ENCODE assay signal across 27 cellular contexts in genomic region chr17:55969577-55969976, GRCh38.
DNase-seq lines count a peak whose midpoint lies in the region; FAIRE-seq and TF ChIP-seq lines count a peak whose summit lies in the region.
"Had no signal": no experiment of that assay in that cellular context is flagged by ENCODE, and none has a peak within 500 bp of the region (broad histone marks: within the 10 kb centered on the region; RNA-seq: fewer than 3 reads in every experiment).

No MANE protein-coding gene starts in this region.

- H2BK15ac ChIP-seq in H1 (ENCODE audit: low read length): no peak overlapping the region

- H3K27ac Mint-ChIP-seq in nephron: peak overlapping the region; percentile 0 to 54 (median 51)
- H3K27ac Mint-ChIP-seq: CD14-positive monocyte, T-cell had no signal

- no peak for TF ChIP-seq RAD21 in H1 (IDR thresholded peaks at IDR 0.05 in 1 of 2, conservative IDR thresholded peaks at IDR 0.05 in 1 of 2; ENCODE audit: low read depth in 2 of 2, low read length in 2 of 2)

- H3K4me1 Mint-ChIP-seq in nephron: peaks cover 16% of the 10 kb centered on the region
- H3K4me1 Mint-ChIP-seq: CD14-positive monocyte, T-cell had no signal

- no peak overlapping the region for H2BK12ac ChIP-seq in H1 (ENCODE audit: low read depth, low read length)

- H3K27ac ChIP-seq in H1 (ENCODE audit: low read depth, low read length): no peak overlapping the region
- H3K27ac ChIP-seq: PC-9 had no signal

- FAIRE-seq in HTR-8/SVneo (lab: Jason Lieb, UNC): peak; percentile 9
- FAIRE-seq in H1 (lab: Jason Lieb, UNC): no peak
- FAIRE-seq: GM12891, K562 had no signal

- H3K9me3 Mint-ChIP-seq in nephron: no peaks in the 10 kb centered on the region
- H3K9me3 Mint-ChIP-seq: T-cell had no signal

- no peak overlapping the region for H4K5ac ChIP-seq in H1 (ENCODE audit: insufficient read length, low read depth, low read length)

- no peaks in the 10 kb centered on the region for H3K79me2 ChIP-seq in H1 (ENCODE audit: control insufficient read depth in 1 of 2, insufficient read depth in 2 of 2, low read length in 2 of 2)

- POLR2A ChIA-PET in H1 (lab: Charles Lee; ENCODE audit: partially characterized antibody): no interaction called here

- no peaks in the 10 kb centered on the region for H3K36me3 Mint-ChIP-seq in nephron (ENCODE audit: low read depth)
- H3K36me3 Mint-ChIP-seq: CD14-positive monocyte, T-cell had no signal

- no peak overlapping the region for H2BK120ac ChIP-seq in H1 (replicated peaks; ENCODE audit: low read depth, low read length)

- no peak overlapping the region for H2BK5ac ChIP-seq in H1 (ENCODE audit: low read depth, low read length)

- no peaks in the 10 kb centered on the region; a peak in 1 of 8 replicates for H3K36me3 ChIP-seq in H1 (ENCODE audit: control insufficient read depth in 2 of 4, insufficient read depth in 4 of 4, low read length in 3 of 4)
- H3K36me3 ChIP-seq: BE2C had no signal

- no peak for DNase-seq in HTR-8/SVneo (ENCODE audit: insufficient read length, low spot score)
- peak; percentile 2 for DNase-seq in OCI-M1 (lab: John Stamatoyannopoulos, UW)
- DNase-seq in H1 (ENCODE audit: low read depth in 1 of 2, low spot score in 2 of 2): no peak
- no peak for DNase-seq in activated T-cell treated with anti-CD3 and anti-CD28 coated beads for 4 hours
- no peak for DNase-seq in GF-D8 (lab: John Stamatoyannopoulos, UW)
- DNase-seq in DMS79 (lab: John Stamatoyannopoulos, UW): no peak
- DNase-seq: BE2C; Calu3; DMS53; GDM1; H7; Kasumi-1; MV-4-11; NCI-H1105; NCI-H1436 treated with DMSO at 0.1 percent for 48 hours; NCI-H187 treated with DMSO at 0.1 percent for 48 hours; NCI-H446; NCI-H524 treated with DMSO at 0.1 percent for 48 hours; NCI-H82; NK-92 treated with Interleukin-12 subunit alpha and Interleukin-12 subunit beta, amount 100 ng/mL, for 24 hours; PC-9; SHP77; T-cell had no signal

- H3K23me2 ChIP-seq in H1 (ENCODE audit: low read depth, low read length): peaks cover 3% of the 10 kb centered on the region; the same call in 1 of the 2 replicates

- no peak overlapping the region for H2AK5ac ChIP-seq in H1 (ENCODE audit: low read depth, low read length)

- TF ChIP-seq POLR2A in H1 (IDR thresholded peaks at IDR 0.05; ENCODE audit: control extremely low read depth in 1 of 2, low read depth in 2 of 2, low read length in 2 of 2): no peak

- no peak overlapping the region for H3K14ac ChIP-seq in H1 (ENCODE audit: insufficient read length)

- H2AFZ ChIP-seq in H1 (ENCODE audit: low read length): no peak overlapping the region
- H2AFZ ChIP-seq: PC-9 had no signal

- peak overlapping the region in 1 of 2 experiments; percentile 31; a peak in 1 of 4 replicates for H3K4me2 ChIP-seq in H1 (ENCODE audit: insufficient read depth in 1 of 2, low read depth in 2 of 2, low read length in 2 of 2)
- H3K4me2 ChIP-seq: PC-9 had no signal

- no peak overlapping the region for H3K4me3 Mint-ChIP-seq in nephron
- H3K4me3 Mint-ChIP-seq: CD14-positive monocyte, T-cell had no signal

- H3K4ac ChIP-seq in H1 (replicated peaks; ENCODE audit: insufficient read length, low read depth, low read length): no peak overlapping the region

- H3K27me3 ChIP-seq in H1 (replicated peaks in 1 of 4; ENCODE audit: control insufficient read depth in 3 of 4, extremely low read depth in 1 of 4, insufficient read depth in 3 of 4, low read length in 3 of 4): no peaks in the 10 kb centered on the region; a peak in 1 of 7 replicates

- H3K23ac ChIP-seq in H1 (ENCODE audit: insufficient read length): no peak overlapping the region

- 81% methylated on average over 1 of the region's 1 CpG; no CpG with 5 or more reads in 1 of the 2 experiments for WGBS in H1 (ENCODE audit: extremely low coverage in 1 of 2, insufficient coverage in 1 of 2, insufficient read length in 1 of 2, insufficient replicate concordance in 2 of 2, low coverage in 1 of 2, low lambda C conversion rate in 2 of 2, missing lambda C conversion rate in 1 of 2), 2 experiments

- H3K27me3 Mint-ChIP-seq in nephron (ENCODE audit: low read depth): no peaks in the 10 kb centered on the region
- H3K27me3 Mint-ChIP-seq: T-cell had no signal

- H4K20me1 ChIP-seq in H1 (replicated peaks in 1 of 2; ENCODE audit: control insufficient read depth in 1 of 2, insufficient read depth in 2 of 2, low read length in 2 of 2): no peaks in the 10 kb centered on the region

- no peak overlapping the region for H4K8ac ChIP-seq in H1 (ENCODE audit: extremely low read depth, insufficient read depth, low read length)

- peak overlapping the region; percentile 17 for H2BK20ac ChIP-seq in H1 (ENCODE audit: low read length)

- H3K9ac ChIP-seq in H1 (replicated peaks in 1 of 4; ENCODE audit: extremely low read depth in 1 of 4, low read depth in 3 of 4, low read length in 3 of 4): no peak overlapping the region

- H3K4me3 ChIP-seq in H1 (ENCODE audit: extremely low read depth in 1 of 4, insufficient read depth in 2 of 4, low read depth in 3 of 4, low read length in 4 of 4): no peak overlapping the region
- H3K4me3 ChIP-seq: K562, PC-9 had no signal

- no peaks in the 10 kb centered on the region for H3K79me1 ChIP-seq in H1 (ENCODE audit: low read depth, low read length)

- H3K4me1 ChIP-seq in H1 (replicated peaks in 1 of 4; ENCODE audit: control insufficient read depth in 3 of 4, insufficient read depth in 4 of 4, low read length in 3 of 4): peaks cover 0 to 9% (median 1%) of the 10 kb centered on the region in 4 experiments; a peak in 2 of 7 replicates
- H3K4me1 ChIP-seq: BE2C had no signal

- CTCF ChIA-PET in H1 (lab: Charles Lee; ENCODE audit: partially characterized antibody): no interaction called here

- no peak overlapping the region for H4K91ac ChIP-seq in H1 (replicated peaks; ENCODE audit: insufficient read length, low read length)

- H3K9me3 ChIP-seq in H1 (ENCODE audit: insufficient read depth in 2 of 2, low read depth in 1 of 2, low read length in 1 of 2): no peaks in the 10 kb centered on the region
- H3K9me3 ChIP-seq: BE2C had no signal

- no peak overlapping the region for H3K18ac ChIP-seq in H1 (ENCODE audit: extremely low read depth, low read length)

- no peak for TF ChIP-seq CTCF in H1 (IDR thresholded peaks at IDR 0.05; ENCODE audit: control extremely low read depth in 1 of 3, insufficient read depth in 1 of 3, low read depth in 1 of 3, low read length in 3 of 3)
- TF ChIP-seq CTCF in nephron (IDR thresholded peaks at IDR 0.05; ENCODE audit: unreplicated experiment in 3 of 3): no peak

- TF ChIP-seq EP300 in H1 (IDR thresholded peaks at IDR 0.05; ENCODE audit: borderline replicate concordance in 1 of 2, low read depth in 2 of 2, low read length in 2 of 2): no peak

- H3K56ac ChIP-seq in H1 (replicated peaks; ENCODE audit: insufficient read length, low read depth, low read length): no peak overlapping the region

TF ChIP-seq in H1, 55 proteins besides CTCF, POLR2A, EP300 and RAD21:
- TF ChIP-seq GABPA (IDR thresholded peaks at IDR 0.05; ENCODE audit: borderline replicate concordance, insufficient read depth, low read length) (no peak), RNF2 (IDR thresholded peaks at IDR 0.05; ENCODE audit: borderline replicate concordance, low read depth, low read length, missing control alignments, poor library complexity, severe bottlenecking) (no peak), POLR2AphosphoS5 (IDR thresholded peaks at IDR 0.05; ENCODE audit: low read depth, low read length) (no peak), SP1 (IDR thresholded peaks at IDR 0.05; ENCODE audit: low read depth, low read length) (no peak), CBX5 (IDR thresholded peaks at IDR 0.05; ENCODE audit: low read depth, low read length) (no peak), CEBPB (IDR thresholded peaks at IDR 0.05; ENCODE audit: low read depth, low read length) (no peak), TAF1 (IDR thresholded peaks at IDR 0.05; ENCODE audit: low read depth, low read length) (no peak), KDM4A (IDR thresholded peaks at IDR 0.05; ENCODE audit: low read depth, low read length, severe bottlenecking) (no peak), SAP30 (IDR thresholded peaks at IDR 0.05; ENCODE audit: insufficient read depth, insufficient replicate concordance, low read length) (no peak), GTF2F1 (IDR thresholded peaks at IDR 0.05; ENCODE audit: borderline replicate concordance, low read depth, low read length) (no peak), JUND (IDR thresholded peaks at IDR 0.05; ENCODE audit: low read length) (no peak), SIN3A (conservative IDR thresholded peaks at IDR 0.05 in 1 of 2, IDR thresholded peaks at IDR 0.05 in 1 of 2; ENCODE audit: low read depth in 1 of 2, low read length in 2 of 2) (no peak), YY1 (IDR thresholded peaks at IDR 0.05; ENCODE audit: low read depth, low read length) (no peak), BRCA1 (IDR thresholded peaks at IDR 0.05; ENCODE audit: low read depth, low read length) (no peak), BACH1 (IDR thresholded peaks at IDR 0.05; ENCODE audit: low read length) (no peak)
